21 cellular contexts compared by ENCODE assay signal in genomic region chr2:109148991-109149645, GRCh38. TPM values are rescaled to one million over a fixed set of nuclear protein-coding genes. Genes with fewer than 3 reads are reported as not detected.
A peak's percentile ranks its signal among the peaks of the same experiment; 100 is the strongest.
DNase-seq lines count a peak whose midpoint lies in the region; ATAC-seq, FAIRE-seq and TF ChIP-seq lines count a peak whose summit lies in the region.
"Had no signal": no experiment of that assay in that cellular context is flagged by ENCODE, and none has a peak within 500 bp of the region (broad histone marks: within the 10 kb centered on the region; RNA-seq: fewer than 3 reads in every experiment).

No MANE protein-coding gene starts in this region.

- peak overlapping the region; percentile 34 for H3K9ac ChIP-seq in mesenchymal stem cell (ENCODE audit: low read length)
- H3K9ac ChIP-seq in kidney (ENCODE audit: low read length in 2 of 2): no peak overlapping the region

- no peaks in the 10 kb centered on the region for H3K36me3 Mint-ChIP-seq in activated naive CD4-positive, alpha-beta T cell treated with anti-CD3 and anti-CD28 coated beads, Interleukin-2, amount 50 U/mL, for 72 hours
- H3K36me3 Mint-ChIP-seq: CD8-positive, alpha-beta T cell had no signal

- H3K23ac ChIP-seq in mesenchymal stem cell (ENCODE audit: low read length in 2 of 2): no peak overlapping the region

- no peak overlapping the region for H3K4ac ChIP-seq in mesenchymal stem cell (ENCODE audit: low read depth in 1 of 2, low read length in 2 of 2)

- peak; percentile 55 for ATAC-seq in left ventricle myocardium superior
- peak; percentile 59 for ATAC-seq in HG03565 (IDR thresholded peaks at IDR 0.05; ENCODE audit: unreplicated experiment)
- ATAC-seq in sciatic nerve: no peak
- ATAC-seq in activated naive CD4-positive, alpha-beta T cell treated with anti-CD3 and anti-CD28 coated beads, Interleukin-2, amount 50 U/mL, for 72 hours: no peak
- ATAC-seq: CD8-positive, alpha-beta T cell; HepG2 had no signal

- H2BK5ac ChIP-seq in mesenchymal stem cell (ENCODE audit: low read depth, low read length, poor library complexity, severe bottlenecking): no peak overlapping the region

- H2BK12ac ChIP-seq in mesenchymal stem cell (ENCODE audit: low read length in 2 of 2): no peak overlapping the region

- DNase-seq in left ventricle myocardium superior (no peak), right atrium auricular region (ENCODE audit: low spot score) (no peak), mesenchymal stem cell (no peak), NCI-H748 (lab: John Stamatoyannopoulos, UW; ENCODE audit: unreplicated experiment) (no peak), sciatic nerve (ENCODE audit: low spot score) (no peak), kidney (no peak)
- DNase-seq in activated naive CD4-positive, alpha-beta T cell treated with anti-CD3 and anti-CD28 coated beads, Interleukin-2, amount 50 U/mL, for 72 hours (ENCODE audit: low spot score in 2 of 2): no peak
- DNase-seq: Calu3; CD8-positive, alpha-beta T cell; H9; KG1; NCI-H1417; NCI-H187; NCI-H2107; NCI-H2227 treated with DMSO at 0.1 percent for 48 hours; NCI-H510A treated with DMSO at 0.1 percent for 48 hours; PC-9 had no signal

- intact Hi-C loops in left ventricle myocardium superior (cut with micrococcal nuclease): no loop called here
- intact Hi-C loops in sciatic nerve (cut with DNase I): no loop called here
- intact Hi-C loops in kidney (cut with DNase I): no loop called here

- H3K27me3 ChIP-seq in right atrium auricular region (no peaks in the 10 kb centered on the region), mesenchymal stem cell (ENCODE audit: control insufficient read depth in 1 of 2, insufficient read depth in 1 of 2, low read length in 2 of 2) (no peaks in the 10 kb centered on the region)

- H3K9me3 Mint-ChIP-seq in activated naive CD4-positive, alpha-beta T cell treated with anti-CD3 and anti-CD28 coated beads, Interleukin-2, amount 50 U/mL, for 72 hours: no peaks in the 10 kb centered on the region
- H3K9me3 Mint-ChIP-seq: CD8-positive, alpha-beta T cell; H9 had no signal

- peaks cover 64% of the 10 kb centered on the region for H3K79me1 ChIP-seq in mesenchymal stem cell (replicated peaks; ENCODE audit: low read length, poor library complexity, severe bottlenecking)

- no peak for TF ChIP-seq CTCF in right atrium auricular region (IDR thresholded peaks at IDR 0.05)
- no peak for TF ChIP-seq CTCF in kidney (IDR thresholded peaks at IDR 0.05; ENCODE audit: borderline replicate concordance, extremely low read depth, insufficient read depth)

- H3K9me3 ChIP-seq in right atrium auricular region: no peaks in the 10 kb centered on the region
- no peaks in the 10 kb centered on the region for H3K9me3 ChIP-seq in mesenchymal stem cell (ENCODE audit: control insufficient read depth, low read length)
- no peaks in the 10 kb centered on the region for H3K9me3 ChIP-seq in kidney (ENCODE audit: control insufficient read depth in 1 of 2, low read length in 2 of 2)

- H3K4me2 ChIP-seq in mesenchymal stem cell (ENCODE audit: low read length, poor library complexity, severe bottlenecking): no peak overlapping the region
- H3K4me2 ChIP-seq: PC-9 had no signal

- H3K18ac ChIP-seq in mesenchymal stem cell (ENCODE audit: low read depth in 1 of 2, low read length in 2 of 2): no peak overlapping the region

- H4K91ac ChIP-seq in mesenchymal stem cell (ENCODE audit: low read length): no peak overlapping the region

- no peak for FAIRE-seq in kidney (lab: Jason Lieb, UNC)
- FAIRE-seq: HepG2 had no signal

- no peak overlapping the region for H3K27ac ChIP-seq in right atrium auricular region
- no peak overlapping the region for H3K27ac ChIP-seq in mesenchymal stem cell (ENCODE audit: low read length, poor library complexity, severe bottlenecking)
- no peak overlapping the region for H3K27ac ChIP-seq in kidney (ENCODE audit: low read depth in 2 of 2, low read length in 2 of 2)
- H3K27ac ChIP-seq: PC-9, RWPE1 had no signal

- no peak overlapping the region for H2BK120ac ChIP-seq in mesenchymal stem cell (ENCODE audit: low read depth, low read length)

- no peak overlapping the region for H2AK5ac ChIP-seq in mesenchymal stem cell (ENCODE audit: low read length, severe bottlenecking)

- 95% methylated on average over 7 of the region's 8 CpGs for WGBS in mesenchymal stem cell

- H3K4me1 ChIP-seq in right atrium auricular region (peaks cover 0 to 16% of the 10 kb centered on the region in 2 donors), mesenchymal stem cell (ENCODE audit: control insufficient read depth, insufficient read depth, low read depth, low read length) (peaks cover 1% of the 10 kb centered on the region), kidney (ENCODE audit: control insufficient read depth in 1 of 2, insufficient read depth in 1 of 2, low read depth in 1 of 2, low read length in 2 of 2) (no peaks in the 10 kb centered on the region)

- no peak overlapping the region for H4K8ac ChIP-seq in mesenchymal stem cell (ENCODE audit: low read length)

- H3K27ac Mint-ChIP-seq in activated naive CD4-positive, alpha-beta T cell treated with anti-CD3 and anti-CD28 coated beads, Interleukin-2, amount 50 U/mL, for 72 hours: no peak overlapping the region
- H3K27ac Mint-ChIP-seq: B cell had no signal

- no peak overlapping the region for H2AFZ ChIP-seq in mesenchymal stem cell (ENCODE audit: low read depth, low read length)
- H2AFZ ChIP-seq: PC-9 had no signal

- no peak overlapping the region for H2BK15ac ChIP-seq in mesenchymal stem cell (ENCODE audit: low read depth, poor library complexity, severe bottlenecking)

- H3K14ac ChIP-seq in mesenchymal stem cell (ENCODE audit: low read length in 2 of 2): no peak overlapping the region

- H3K4me3 ChIP-seq in right atrium auricular region (no peak overlapping the region), mesenchymal stem cell (ENCODE audit: insufficient read depth in 1 of 2, low read depth in 1 of 2, low read length in 2 of 2) (no peak overlapping the region), kidney (ENCODE audit: low read length in 2 of 2) (no peak overlapping the region)
- H3K4me3 ChIP-seq: PC-9 had no signal

- no peaks in the 10 kb centered on the region for H3K36me3 ChIP-seq in right atrium auricular region
- H3K36me3 ChIP-seq in mesenchymal stem cell (ENCODE audit: control insufficient read depth in 1 of 2, insufficient read depth in 2 of 2, low read depth in 1 of 2, low read length in 2 of 2): no peaks in the 10 kb centered on the region
- no peaks in the 10 kb centered on the region for H3K36me3 ChIP-seq in kidney (ENCODE audit: control insufficient read depth in 1 of 2, insufficient read depth in 2 of 2, low read length in 2 of 2)

RNA-seq across cellular contexts. Expression of gene SH3RF3, which starts 20.1 kb away (rescaled TPM):
- total RNA-seq in left ventricle myocardium superior (7.4 TPM), right atrium auricular region (1 to 10 TPM; 8.0 to 8.8 TPM), sciatic nerve (6.4 TPM), kidney (10.7 TPM)
- polyA plus RNA-seq in mesenchymal stem cell (2013, experiment 1 of 2): 23.7 TPM
- polyA plus RNA-seq in mesenchymal stem cell (2013, experiment 2 of 2): 23.0 TPM
- total RNA-seq in activated naive CD4-positive, alpha-beta T cell treated with anti-CD3 and anti-CD28 coated beads, Interleukin-2, amount 50 U/mL, for 72 hours: 1 to 10 TPM; 1.0 to 1.7 TPM
- polyA plus RNA-seq in kidney (ENCODE audit: insufficient read depth, low read depth, low replicate concordance): 1.7 TPM
- polyA plus RNA-seq: HepG2 had no signal

Comparison
In these comparisons a context has a peak if more than half of its experiments do, and no peak if none do; other contexts are left out.
1. ATAC-seq: peak in left ventricle myocardium superior (single experiment) and HG03565 (single experiment); none in sciatic nerve (single experiment) and activated naive CD4-positive, alpha-beta T cell treated with anti-CD3 and anti-CD28 coated beads, Interleukin-2, amount 50 U/mL, for 72 hours (0 of 2).